ENCODE assay signal across 8 cellular contexts in genomic region chr13:41458939-41459753, GRCh38. TPM values are rescaled to one million over a fixed set of nuclear protein-coding genes. Genes with fewer than 3 reads are reported as not detected.
DNase-seq lines count a peak whose midpoint lies in the region; TF ChIP-seq lines count a peak whose summit lies in the region.

No MANE protein-coding gene starts in this region.

- TF ChIP-seq EP300 in tibial nerve (IDR thresholded peaks at IDR 0.05), result peak in 1 of 2 donors; percentile 59

- H3K27ac ChIP-seq in tibial nerve, result peak overlapping the region; percentile 79 to 92 (median 85)

- peak overlapping the region; percentile 67 to 70 (median 68) for H3K4me3 ChIP-seq in tibial nerve

- H3K4me1 Mint-ChIP-seq in nephron progenitor cell, result peaks cover 5% of the 10 kb centered on the region

- peaks cover 94% of the 10 kb centered on the region for H3K27me3 Mint-ChIP-seq in nephron progenitor cell (ENCODE audit: low read depth, poor library complexity)

- TF ChIP-seq CTCF in nephron progenitor cell (IDR thresholded peaks at IDR 0.05) (peak; percentile 39), tibial nerve (IDR thresholded peaks at IDR 0.05) (peak; percentile 50 to 75 (median 67))

- peaks cover 0 to 41% (median 10%) of the 10 kb centered on the region in 4 donors for H3K4me1 ChIP-seq in tibial nerve

- no peaks in the 10 kb centered on the region for H3K27me3 ChIP-seq in tibial nerve

- 46 to 67% methylated on average over 4 of the region's 4 CpGs for WGBS in tibial nerve, 2 donors

- no peak overlapping the region for H3K27ac Mint-ChIP-seq in nephron progenitor cell

- TF ChIP-seq POLR2A in erythroblast (IDR thresholded peaks at IDR 0.05; ENCODE audit: low read length), result peak; percentile 62
- no peak for TF ChIP-seq POLR2A in tibial nerve (IDR thresholded peaks at IDR 0.05)

- DNase-seq in GM03348 (ENCODE audit: low spot score) (peak; percentile 78), NAMALWA (ENCODE audit: low spot score) (peak; percentile 87), erythroblast (lab: John Stamatoyannopoulos, UW) (peak; percentile 86 to 91), nephron progenitor cell (no peak), tibial nerve (ENCODE audit: low spot score in 2 of 2) (no peak), NCI-H1417 treated with DMSO at 0.1 percent for 48 hours (lab: John Stamatoyannopoulos, UW) (no peak), NCI-H2196 (lab: John Stamatoyannopoulos, UW; ENCODE audit: unreplicated experiment) (no peak)
- DNase-seq in activated CD8-positive, alpha-beta memory T cell treated with anti-CD3 and anti-CD28 coated beads, Interleukin-2, amount 50 U/mL, for 1 hour (ENCODE audit: extremely low read depth), result peak; percentile 40

- peaks cover 10% of the 10 kb centered on the region for H3K9me3 Mint-ChIP-seq in nephron progenitor cell

- H3K4me3 Mint-ChIP-seq in nephron progenitor cell, result peak overlapping the region; percentile 74

- peaks cover 0 to 54% (median 8%) of the 10 kb centered on the region in 3 donors for H3K36me3 ChIP-seq in tibial nerve

- H3K9me3 ChIP-seq in tibial nerve, result no peaks in the 10 kb centered on the region

- H3K36me3 Mint-ChIP-seq in nephron progenitor cell (ENCODE audit: low read depth), result no peaks in the 10 kb centered on the region

RNA-seq across cellular contexts. Expression of gene RGCC, which starts 1.8 kb away (rescaled TPM):
- total RNA-seq in tibial nerve, result 1,000 to 10,000 TPM in 1 of 4 donors, 100 to 1,000 TPM in 3; 476 to 1,295 (median 830) TPM

Comparison
In these comparisons a context has a peak if more than half of its experiments do, and no peak if none do; other contexts are left out.
1. DNase-seq: peak in GM03348 (single experiment), NAMALWA (single experiment), activated CD8-positive, alpha-beta memory T cell treated with anti-CD3 and anti-CD28 coated beads, Interleukin-2, amount 50 U/mL, for 1 hour (single experiment) and erythroblast (2 of 2); none in nephron progenitor cell (single experiment), tibial nerve (0 of 2), NCI-H1417 treated with DMSO at 0.1 percent for 48 hours (single experiment) and NCI-H2196 (single experiment).